1 cellular context compared by ENCODE assay signal in the genomic region with DNA sequence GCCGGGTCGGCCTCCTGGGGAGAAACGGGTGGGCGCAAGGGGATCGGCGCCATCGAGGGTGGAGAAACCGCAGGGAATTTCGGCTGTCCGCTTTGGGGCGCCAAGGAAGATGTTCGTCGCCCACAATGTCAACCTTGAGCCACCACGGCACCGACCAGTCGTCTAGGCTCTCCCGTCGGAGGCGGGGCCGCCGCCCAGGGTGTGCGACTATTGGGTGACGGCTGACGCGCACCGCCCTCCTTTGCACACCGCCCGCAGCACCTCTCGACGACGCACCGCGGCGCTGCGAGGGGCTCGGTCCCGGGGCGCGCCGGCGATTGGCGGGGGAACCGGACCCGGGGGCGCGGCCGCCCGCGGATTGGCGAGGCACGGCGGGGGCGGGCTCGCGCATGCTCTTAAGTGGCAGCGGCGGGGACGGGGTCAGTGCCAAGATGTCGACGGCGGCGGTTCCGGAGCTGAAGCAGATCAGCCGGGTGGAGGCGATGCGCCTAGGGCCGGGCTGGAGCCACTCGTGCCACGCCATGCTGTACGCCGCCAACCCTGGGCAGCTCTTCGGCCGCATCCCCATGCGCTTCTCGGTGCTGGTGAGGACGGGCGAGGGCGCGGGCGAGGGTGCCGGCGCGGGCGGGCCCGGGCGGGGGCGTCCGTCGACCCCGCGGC.
TF ChIP-seq lines count a peak whose summit lies in the region.

Gene NUDT16L1 (plus strand): TSS at position 267 of the 660 bp plus-strand sequence. CDS start 165 bp downstream, at position 432.

TF ChIP-seq in HEK293, 187 proteins besides CTCF, POLR2A, EP300 and RAD21 (continued from another document and continues in another):
- no peak; the same call in 1 of the 2 replicates for TF ChIP-seq KLF9 (tag by site-specific recombination; IDR thresholded peaks at IDR 0.05; ENCODE audit: low read depth)
- no peak for TF ChIP-seq ZNF621 (tag by site-specific recombination; IDR thresholded peaks at IDR 0.05)
- no peak for TF ChIP-seq SALL2 (tag by site-specific recombination; IDR thresholded peaks at IDR 0.05; ENCODE audit: borderline replicate concordance)
- TF ChIP-seq ZSCAN4 (tag by site-specific recombination; IDR thresholded peaks at IDR 0.05), result no peak
- TF ChIP-seq ZNF416 (tag by site-specific recombination; IDR thresholded peaks at IDR 0.05), result no peak
- TF ChIP-seq, protein P1, sequence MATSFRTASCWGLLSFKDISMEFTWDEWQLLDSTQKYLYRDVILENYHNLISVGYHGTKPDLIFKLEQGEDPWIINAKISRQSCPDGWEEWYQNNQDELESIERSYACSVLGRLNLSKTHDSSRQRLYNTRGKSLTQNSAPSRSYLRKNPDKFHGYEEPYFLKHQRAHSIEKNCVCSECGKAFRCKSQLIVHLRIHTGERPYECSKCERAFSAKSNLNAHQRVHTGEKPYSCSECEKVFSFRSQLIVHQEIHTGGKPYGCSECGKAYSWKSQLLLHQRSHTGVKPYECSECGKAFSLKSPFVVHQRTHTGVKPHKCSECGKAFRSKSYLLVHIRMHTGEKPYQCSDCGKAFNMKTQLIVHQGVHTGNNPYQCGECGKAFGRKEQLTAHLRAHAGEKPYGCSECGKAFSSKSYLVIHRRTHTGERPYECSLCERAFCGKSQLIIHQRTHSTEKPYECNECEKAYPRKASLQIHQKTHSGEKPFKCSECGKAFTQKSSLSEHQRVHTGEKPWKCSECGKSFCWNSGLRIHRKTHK (tag by site-specific recombination; IDR thresholded peaks at IDR 0.05), result no peak
- TF ChIP-seq ZNF777 (tag by site-specific recombination; IDR thresholded peaks at IDR 0.05; ENCODE audit: borderline replicate concordance), result peak; percentile 9; the same call in 1 of the 2 replicates
- no peak for TF ChIP-seq SCRT1 (tag by site-specific recombination; IDR thresholded peaks at IDR 0.05; ENCODE audit: borderline replicate concordance)
- no peak for TF ChIP-seq AEBP2 (tag by site-specific recombination; IDR thresholded peaks at IDR 0.05; ENCODE audit: borderline replicate concordance)
- TF ChIP-seq ZNF155 (tag by site-specific recombination; IDR thresholded peaks at IDR 0.05), result no peak
- TF ChIP-seq ZBTB6 (tag by site-specific recombination; IDR thresholded peaks at IDR 0.05), result no peak
- TF ChIP-seq ZNF623 (tag by site-specific recombination; IDR thresholded peaks at IDR 0.05), result no peak
- no peak for TF ChIP-seq ZNF157 (tag by site-specific recombination; IDR thresholded peaks at IDR 0.05)
- TF ChIP-seq ZNF670 (tag by site-specific recombination; IDR thresholded peaks at IDR 0.05; ENCODE audit: low read depth), result no peak
- TF ChIP-seq ZNF140 (tag by site-specific recombination; IDR thresholded peaks at IDR 0.05), result no peak
- 0 out of 2 replicates have a peak, but pooled peaks have one; percentile 11 for TF ChIP-seq ZXDB (tag by site-specific recombination; IDR thresholded peaks at IDR 0.05)
- TF ChIP-seq, protein P2, sequence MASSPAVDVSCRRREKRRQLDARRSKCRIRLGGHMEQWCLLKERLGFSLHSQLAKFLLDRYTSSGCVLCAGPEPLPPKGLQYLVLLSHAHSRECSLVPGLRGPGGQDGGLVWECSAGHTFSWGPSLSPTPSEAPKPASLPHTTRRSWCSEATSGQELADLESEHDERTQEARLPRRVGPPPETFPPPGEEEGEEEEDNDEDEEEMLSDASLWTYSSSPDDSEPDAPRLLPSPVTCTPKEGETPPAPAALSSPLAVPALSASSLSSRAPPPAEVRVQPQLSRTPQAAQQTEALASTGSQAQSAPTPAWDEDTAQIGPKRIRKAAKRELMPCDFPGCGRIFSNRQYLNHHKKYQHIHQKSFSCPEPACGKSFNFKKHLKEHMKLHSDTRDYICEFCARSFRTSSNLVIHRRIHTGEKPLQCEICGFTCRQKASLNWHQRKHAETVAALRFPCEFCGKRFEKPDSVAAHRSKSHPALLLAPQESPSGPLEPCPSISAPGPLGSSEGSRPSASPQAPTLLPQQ (tag by site-specific recombination; IDR thresholded peaks at IDR 0.05), result 0 out of 2 replicates have a peak, but pooled peaks have one; percentile 29
- TF ChIP-seq ZNF223 (tag by site-specific recombination; IDR thresholded peaks at IDR 0.05), result no peak
- no peak for TF ChIP-seq ZNF280C (tag by site-specific recombination; IDR thresholded peaks at IDR 0.05)
- no peak for TF ChIP-seq ZNF404 (tag by site-specific recombination; IDR thresholded peaks at IDR 0.05)
- 0 out of 2 replicates have a peak, but pooled peaks have one; percentile 12 for TF ChIP-seq KLF16 (tag by site-specific recombination; IDR thresholded peaks at IDR 0.05)
- TF ChIP-seq ZNF585B (tag by site-specific recombination; IDR thresholded peaks at IDR 0.05), result no peak
- no peak for TF ChIP-seq ZNF530 (tag by site-specific recombination; IDR thresholded peaks at IDR 0.05; ENCODE audit: low read depth)
- TF ChIP-seq ZNF529 (tag by site-specific recombination; IDR thresholded peaks at IDR 0.05; ENCODE audit: insufficient replicate concordance), result no peak
- peak; percentile 39; the same call in 1 of the 2 replicates for TF ChIP-seq SP3 (tag by site-specific recombination; IDR thresholded peaks at IDR 0.05)
- TF ChIP-seq ZNF701 (tag by site-specific recombination; IDR thresholded peaks at IDR 0.05), result no peak
- TF ChIP-seq, protein P3, sequence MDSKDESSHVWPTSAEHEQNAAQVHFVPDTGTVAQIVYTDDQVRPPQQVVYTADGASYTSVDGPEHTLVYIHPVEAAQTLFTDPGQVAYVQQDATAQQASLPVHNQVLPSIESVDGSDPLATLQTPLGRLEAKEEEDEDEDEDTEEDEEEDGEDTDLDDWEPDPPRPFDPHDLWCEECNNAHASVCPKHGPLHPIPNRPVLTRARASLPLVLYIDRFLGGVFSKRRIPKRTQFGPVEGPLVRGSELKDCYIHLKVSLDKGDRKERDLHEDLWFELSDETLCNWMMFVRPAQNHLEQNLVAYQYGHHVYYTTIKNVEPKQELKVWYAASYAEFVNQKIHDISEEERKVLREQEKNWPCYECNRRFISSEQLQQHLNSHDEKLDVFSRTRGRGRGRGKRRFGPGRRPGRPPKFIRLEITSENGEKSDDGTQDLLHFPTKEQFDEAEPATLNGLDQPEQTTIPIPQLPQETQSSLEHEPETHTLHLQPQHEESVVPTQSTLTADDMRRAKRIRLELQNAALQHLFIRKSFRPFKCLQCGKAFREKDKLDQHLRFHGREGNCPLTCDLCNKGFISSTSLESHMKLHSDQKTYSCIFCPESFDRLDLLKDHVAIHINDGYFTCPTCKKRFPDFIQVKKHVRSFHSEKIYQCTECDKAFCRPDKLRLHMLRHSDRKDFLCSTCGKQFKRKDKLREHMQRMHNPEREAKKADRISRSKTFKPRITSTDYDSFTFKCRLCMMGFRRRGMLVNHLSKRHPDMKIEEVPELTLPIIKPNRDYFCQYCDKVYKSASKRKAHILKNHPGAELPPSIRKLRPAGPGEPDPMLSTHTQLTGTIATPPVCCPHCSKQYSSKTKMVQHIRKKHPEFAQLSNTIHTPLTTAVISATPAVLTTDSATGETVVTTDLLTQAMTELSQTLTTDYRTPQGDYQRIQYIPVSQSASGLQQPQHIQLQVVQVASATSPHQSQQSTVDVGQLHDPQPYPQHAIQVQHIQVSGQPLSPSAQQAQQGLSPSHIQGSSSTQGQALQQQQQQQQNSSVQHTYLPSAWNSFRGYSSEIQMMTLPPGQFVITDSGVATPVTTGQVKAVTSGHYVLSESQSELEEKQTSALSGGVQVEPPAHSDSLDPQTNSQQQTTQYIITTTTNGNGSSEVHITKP (tag by site-specific recombination; IDR thresholded peaks at IDR 0.05), result peak; percentile 64; the same call in 1 of the 2 replicates
- no peak for TF ChIP-seq ZNF324 (tag by site-specific recombination; IDR thresholded peaks at IDR 0.05)
- no peak for TF ChIP-seq PRDM1 (tag by site-specific recombination; IDR thresholded peaks at IDR 0.05)
- TF ChIP-seq, protein P4, sequence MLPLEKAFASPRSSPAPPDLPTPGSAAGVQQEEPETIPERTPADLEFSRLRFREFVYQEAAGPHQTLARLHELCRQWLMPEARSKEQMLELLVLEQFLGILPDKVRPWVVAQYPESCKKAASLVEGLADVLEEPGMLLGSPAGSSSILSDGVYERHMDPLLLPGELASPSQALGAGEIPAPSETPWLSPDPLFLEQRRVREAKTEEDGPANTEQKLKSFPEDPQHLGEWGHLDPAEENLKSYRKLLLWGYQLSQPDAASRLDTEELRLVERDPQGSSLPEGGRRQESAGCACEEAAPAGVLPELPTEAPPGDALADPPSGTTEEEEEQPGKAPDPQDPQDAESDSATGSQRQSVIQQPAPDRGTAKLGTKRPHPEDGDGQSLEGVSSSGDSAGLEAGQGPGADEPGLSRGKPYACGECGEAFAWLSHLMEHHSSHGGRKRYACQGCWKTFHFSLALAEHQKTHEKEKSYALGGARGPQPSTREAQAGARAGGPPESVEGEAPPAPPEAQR (tag by site-specific recombination; IDR thresholded peaks at IDR 0.05), result no peak
- TF ChIP-seq KLF10 (tag by site-specific recombination; IDR thresholded peaks at IDR 0.05), result peak; percentile 100
- peak; percentile 20 for TF ChIP-seq GLIS1 (tag by site-specific recombination; IDR thresholded peaks at IDR 0.05)
- no peak for TF ChIP-seq PRDM6 (tag by site-specific recombination; IDR thresholded peaks at IDR 0.05)
- no peak for TF ChIP-seq HOXD13 (CRISPR knock-in tag; IDR thresholded peaks at IDR 0.05; ENCODE audit: borderline replicate concordance)
- TF ChIP-seq, protein P5, sequence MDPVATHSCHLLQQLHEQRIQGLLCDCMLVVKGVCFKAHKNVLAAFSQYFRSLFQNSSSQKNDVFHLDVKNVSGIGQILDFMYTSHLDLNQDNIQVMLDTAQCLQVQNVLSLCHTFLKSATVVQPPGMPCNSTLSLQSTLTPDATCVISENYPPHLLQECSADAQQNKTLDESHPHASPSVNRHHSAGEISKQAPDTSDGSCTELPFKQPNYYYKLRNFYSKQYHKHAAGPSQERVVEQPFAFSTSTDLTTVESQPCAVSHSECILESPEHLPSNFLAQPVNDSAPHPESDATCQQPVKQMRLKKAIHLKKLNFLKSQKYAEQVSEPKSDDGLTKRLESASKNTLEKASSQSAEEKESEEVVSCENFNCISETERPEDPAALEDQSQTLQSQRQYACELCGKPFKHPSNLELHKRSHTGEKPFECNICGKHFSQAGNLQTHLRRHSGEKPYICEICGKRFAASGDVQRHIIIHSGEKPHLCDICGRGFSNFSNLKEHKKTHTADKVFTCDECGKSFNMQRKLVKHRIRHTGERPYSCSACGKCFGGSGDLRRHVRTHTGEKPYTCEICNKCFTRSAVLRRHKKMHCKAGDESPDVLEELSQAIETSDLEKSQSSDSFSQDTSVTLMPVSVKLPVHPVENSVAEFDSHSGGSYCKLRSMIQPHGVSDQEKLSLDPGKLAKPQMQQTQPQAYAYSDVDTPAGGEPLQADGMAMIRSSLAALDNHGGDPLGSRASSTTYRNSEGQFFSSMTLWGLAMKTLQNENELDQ (tag by site-specific recombination; IDR thresholded peaks at IDR 0.05; ENCODE audit: low read depth), result no peak
- TF ChIP-seq ZNF843 (tag by site-specific recombination; IDR thresholded peaks at IDR 0.05), result peak; percentile 11; the same call in 1 of the 2 replicates
